ENCODE assay signal across 17 cellular contexts in genomic region chr4:125519376-125520171, GRCh38.
DNase-seq lines count a peak whose midpoint lies in the region; ATAC-seq and TF ChIP-seq lines count a peak whose summit lies in the region.
"Had no signal": no experiment of that assay in that cellular context is flagged by ENCODE, and none has a peak within 500 bp of the region (broad histone marks: within the 10 kb centered on the region; RNA-seq: fewer than 3 reads in every experiment).

No MANE protein-coding gene starts in this region.

- in situ Hi-C loops in HAP-1 (cut with MboI; ENCODE audit: low sequenced_read_pairs) = no loop called here

- no peaks in the 10 kb centered on the region for H3K36me3 Mint-ChIP-seq in endodermal cell (ENCODE audit: low read depth)
- H3K36me3 Mint-ChIP-seq: CD8-positive, alpha-beta memory T cell had no signal

- no peaks in the 10 kb centered on the region for H3K27me3 ChIP-seq in HAP-1 (ENCODE audit: low read depth)
- no peaks in the 10 kb centered on the region for H3K27me3 ChIP-seq in endodermal cell (ENCODE audit: control insufficient read depth, insufficient read depth, low read length, poor library complexity, severe bottlenecking)
- H3K27me3 ChIP-seq in liver (ENCODE audit: control insufficient read depth in 4 of 4, insufficient read depth in 4 of 4, low read length in 3 of 4) = no peaks in the 10 kb centered on the region
- H3K27me3 ChIP-seq: BE2C, Peyer's patch had no signal

- no peaks in the 10 kb centered on the region for H3K9me3 ChIP-seq in HAP-1
- no peaks in the 10 kb centered on the region for H3K9me3 ChIP-seq in endodermal cell (ENCODE audit: control insufficient read depth, low read length)
- no peaks in the 10 kb centered on the region for H3K9me3 ChIP-seq in liver (ENCODE audit: control insufficient read depth in 4 of 4, low read length in 3 of 4)
- H3K9me3 ChIP-seq: BE2C, Peyer's patch had no signal

- no peak for ATAC-seq in HG03342 (IDR thresholded peaks at IDR 0.05; ENCODE audit: unreplicated experiment)

- H3K4me1 Mint-ChIP-seq in endodermal cell = peaks cover 4% of the 10 kb centered on the region
- H3K4me1 Mint-ChIP-seq: CD8-positive, alpha-beta memory T cell had no signal

- peak in 1 of 2 donors; percentile 35 for TF ChIP-seq RAD21 in liver (IDR thresholded peaks at IDR 0.05)

- H3K36me3 ChIP-seq in HAP-1 (replicated peaks) (no peaks in the 10 kb centered on the region), endodermal cell (ENCODE audit: control insufficient read depth, insufficient read depth, low read length) (no peaks in the 10 kb centered on the region), liver (ENCODE audit: control insufficient read depth in 4 of 4, insufficient read depth in 3 of 4, low read depth in 1 of 4, low read length in 3 of 4) (no peaks in the 10 kb centered on the region)
- H3K36me3 ChIP-seq: BE2C, Peyer's patch had no signal

- peak overlapping the region; percentile 36 for H3K27ac ChIP-seq in endodermal cell (ENCODE audit: low read depth, low read length)
- H3K27ac ChIP-seq in liver (ENCODE audit: low read depth in 1 of 2, low read length in 2 of 2) = no peak overlapping the region
- H3K27ac ChIP-seq: Peyer's patch had no signal

- no peaks in the 10 kb centered on the region for H3K9me3 Mint-ChIP-seq in endodermal cell

- WGBS in endodermal cell (ENCODE audit: insufficient coverage in 1 of 2, insufficient read length in 1 of 2), 2 experiments = 50 to 76% methylated on average over 1 to 6 of the region's 6 CpGs
- WGBS in liver = 45% methylated on average over 6 of the region's 6 CpGs

- no peaks in the 10 kb centered on the region for H3K27me3 Mint-ChIP-seq in endodermal cell (ENCODE audit: insufficient read depth)
- H3K27me3 Mint-ChIP-seq: CD8-positive, alpha-beta memory T cell had no signal

- no peak overlapping the region for H3K4me3 Mint-ChIP-seq in endodermal cell
- H3K4me3 Mint-ChIP-seq: CD8-positive, alpha-beta memory T cell had no signal

- H3K9ac ChIP-seq in endodermal cell (ENCODE audit: extremely low read depth, low read length, poor library complexity, severe bottlenecking) (no peak overlapping the region), liver (ENCODE audit: low read depth in 1 of 2, low read length in 2 of 2) (no peak overlapping the region)

- H3K27ac Mint-ChIP-seq in endodermal cell = no peak overlapping the region
- H3K27ac Mint-ChIP-seq: CD8-positive, alpha-beta memory T cell had no signal

- peak; percentile 52 to 83 for DNase-seq in HAP-1 (ENCODE audit: low spot score in 2 of 2)
- no peak for DNase-seq in endodermal cell
- DNase-seq in renal cortical epithelial cell (ENCODE audit: low read depth) = peak; percentile 63
- no peak for DNase-seq in T-helper 9 cell
- no peak for DNase-seq in stimulated activated naive CD4-positive, alpha-beta T cell treated with Interleukin-2 at 50 U/mL for 16 hours (lab: John Stamatoyannopoulos, UW)
- DNase-seq: BE2C; CD8-positive, alpha-beta memory T cell; DMS 273 treated with DMSO at 0.1 percent for 48 hours; MM.1S; NCI-H1105 treated with DMSO at 0.1 percent for 48 hours; NCI-H187 treated with DMSO at 0.1 percent for 48 hours; NCI-H2171; NCI-H82; Peyer's patch; Right ventricle myocardium superior had no signal

- TF ChIP-seq CTCF in endodermal cell (conservative IDR thresholded peaks at IDR 0.05) = no peak
- TF ChIP-seq CTCF in liver (IDR thresholded peaks at IDR 0.05; ENCODE audit: low read depth, low read length, missing input control) = no peak

- peaks cover 26% of the 10 kb centered on the region for H3K4me1 ChIP-seq in HAP-1
- no peaks in the 10 kb centered on the region for H3K4me1 ChIP-seq in endodermal cell (ENCODE audit: control insufficient read depth, insufficient read depth, low read length)
- no peaks in the 10 kb centered on the region for H3K4me1 ChIP-seq in liver (ENCODE audit: control insufficient read depth in 4 of 4, insufficient read depth in 4 of 4, low read length in 3 of 4)
- H3K4me1 ChIP-seq: BE2C, Peyer's patch had no signal

- no peak overlapping the region for H3K4me3 ChIP-seq in HAP-1
- H3K4me3 ChIP-seq in endodermal cell (ENCODE audit: low read length) = no peak overlapping the region
- H3K4me3 ChIP-seq in liver (ENCODE audit: low read depth in 1 of 3, low read length in 3 of 3) = no peak overlapping the region
- H3K4me3 ChIP-seq: Peyer's patch had no signal

TF ChIP-seq in liver, 16 proteins besides CTCF, POLR2A, EP300 and RAD21:
- TF ChIP-seq SP1 (IDR thresholded peaks at IDR 0.05) = peak; percentile 58
- no peak for TF ChIP-seq RXRA (IDR thresholded peaks at IDR 0.05)
- no peak for TF ChIP-seq JUND (IDR thresholded peaks at IDR 0.05)
- TF ChIP-seq FOXA2 (IDR thresholded peaks at IDR 0.05) = no peak
- TF ChIP-seq YY1 (IDR thresholded peaks at IDR 0.05) = no peak
- no peak for TF ChIP-seq NR2F2 (IDR thresholded peaks at IDR 0.05)
- TF ChIP-seq TAF1 (conservative IDR thresholded peaks at IDR 0.05) = peak; percentile 58
- no peak for TF ChIP-seq REST (IDR thresholded peaks at IDR 0.05)
- no peak for TF ChIP-seq GABPA (IDR thresholded peaks at IDR 0.05 in 1 of 2, conservative IDR thresholded peaks at IDR 0.05 in 1 of 2)
- TF ChIP-seq HNF4A (conservative IDR thresholded peaks at IDR 0.05) = peak in 1 of 2 donors; percentile 61
- TF ChIP-seq EGR1 (IDR thresholded peaks at IDR 0.05; ENCODE audit: low read depth in 2 of 2) = no peak
- TF ChIP-seq MAX (IDR thresholded peaks at IDR 0.05) = no peak
- no peak for TF ChIP-seq HNF4G (IDR thresholded peaks at IDR 0.05)
- no peak for TF ChIP-seq FOXA1 (IDR thresholded peaks at IDR 0.05)
- no peak for TF ChIP-seq ATF3 (IDR thresholded peaks at IDR 0.05)
- TF ChIP-seq ZBTB33 (IDR thresholded peaks at IDR 0.05) = no peak

Comparison
In these comparisons a context has a peak if more than half of its experiments do, and no peak if none do; other contexts are left out.
1. DNase-seq: peak in HAP-1 (2 of 2) and renal cortical epithelial cell (single experiment); none in endodermal cell (single experiment), T-helper 9 cell (single experiment) and stimulated activated naive CD4-positive, alpha-beta T cell treated with Interleukin-2 at 50 U/mL for 16 hours (single experiment).